In genomic region chr11:119087747-119088241, GRCh38 we compare ENCODE assay signal across 1 cellular context.
TF ChIP-seq lines count a peak whose summit lies in the region.

No MANE protein-coding gene starts in this region.

TF ChIP-seq in K562, 482 proteins besides CTCF, POLR2A, EP300 and RAD21 (continued from another document and continues in another):
- TF ChIP-seq CHD7 (IDR thresholded peaks at IDR 0.05; ENCODE audit: low read depth, low read length) (no peak), SNRNP70 (optimal IDR thresholded peaks at IDR 0.05; ENCODE audit: low read depth, low read length) (no peak), HMG20B (CRISPR knock-in tag; IDR thresholded peaks at IDR 0.05) (no peak), ESRRA (IDR thresholded peaks at IDR 0.05; ENCODE audit: borderline replicate concordance, low read depth) (peak; percentile 78; the same call in 1 of the 2 replicates), MAFF (IDR thresholded peaks at IDR 0.05; ENCODE audit: low read length) (peak; percentile 86), PRMT5 (CRISPR knock-in tag; IDR thresholded peaks at IDR 0.05) (no peak), ZNF24 (IDR thresholded peaks at IDR 0.05) (peak; percentile 67; the same call in 1 of the 2 replicates), ERF (CRISPR knock-in tag; IDR thresholded peaks at IDR 0.05) (0 out of 2 replicates have a peak, but pooled peaks have one; percentile 74), GTF3C2 (IDR thresholded peaks at IDR 0.05; ENCODE audit: borderline replicate concordance, extremely low read depth, insufficient read length) (no peak), BDP1 (IDR thresholded peaks at IDR 0.05; ENCODE audit: insufficient read depth, insufficient read length) (no peak), IFI16 (CRISPR knock-in tag; IDR thresholded peaks at IDR 0.05) (no peak), KDM5B (IDR thresholded peaks at IDR 0.05; ENCODE audit: insufficient replicate concordance, low read depth, low read length) (peak; percentile 80), NCOA6 (IDR thresholded peaks at IDR 0.05) (no peak), TAF15 (IDR thresholded peaks at IDR 0.05; ENCODE audit: low read depth, low read length) (no peak), KDM4B (IDR thresholded peaks at IDR 0.05; ENCODE audit: borderline replicate concordance in 2 of 2, low read depth in 1 of 2) (0 out of 4 replicates have a peak, but pooled peaks of 1 of the 2 experiments have one; percentile 50), ZBED1 (IDR thresholded peaks at IDR 0.05) (peak; percentile 95), ADNP (tag; IDR thresholded peaks at IDR 0.05) (no peak), SOX6 (IDR thresholded peaks at IDR 0.05) (peak; percentile 94), RFX5 (IDR thresholded peaks at IDR 0.05; ENCODE audit: low read depth, low read length) (no peak), TSC22D4 (tag; IDR thresholded peaks at IDR 0.05) (no peak), ETV6 (IDR thresholded peaks at IDR 0.05; ENCODE audit: borderline replicate concordance in 1 of 2, low read depth in 2 of 2, low read length in 1 of 2) (no peak; a peak in 1 of 4 replicates), ETV6 (CRISPR knock-in tag; IDR thresholded peaks at IDR 0.05; ENCODE audit: borderline replicate concordance) (no peak), SMAD4 (CRISPR knock-in tag; conservative IDR thresholded peaks at IDR 0.05) (peak; percentile 98), ZNF23 (CRISPR knock-in tag; IDR thresholded peaks at IDR 0.05) (no peak), DIDO1 (tag; IDR thresholded peaks at IDR 0.05; ENCODE audit: low read depth) (no peak), ZNF395 (CRISPR knock-in tag; IDR thresholded peaks at IDR 0.05) (peak; percentile 97), CTCFL (IDR thresholded peaks at IDR 0.05; ENCODE audit: borderline replicate concordance, insufficient read depth, low read depth, low read length, poor library complexity, severe bottlenecking) (no peak)
- TF ChIP-seq, protein P1, sequence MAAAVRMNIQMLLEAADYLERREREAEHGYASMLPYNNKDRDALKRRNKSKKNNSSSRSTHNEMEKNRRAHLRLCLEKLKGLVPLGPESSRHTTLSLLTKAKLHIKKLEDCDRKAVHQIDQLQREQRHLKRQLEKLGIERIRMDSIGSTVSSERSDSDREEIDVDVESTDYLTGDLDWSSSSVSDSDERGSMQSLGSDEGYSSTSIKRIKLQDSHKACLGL (CRISPR knock-in tag; IDR thresholded peaks at IDR 0.05; ENCODE audit: borderline replicate concordance, poor library complexity, severe bottlenecking) = no peak
- TF ChIP-seq, protein P2, sequence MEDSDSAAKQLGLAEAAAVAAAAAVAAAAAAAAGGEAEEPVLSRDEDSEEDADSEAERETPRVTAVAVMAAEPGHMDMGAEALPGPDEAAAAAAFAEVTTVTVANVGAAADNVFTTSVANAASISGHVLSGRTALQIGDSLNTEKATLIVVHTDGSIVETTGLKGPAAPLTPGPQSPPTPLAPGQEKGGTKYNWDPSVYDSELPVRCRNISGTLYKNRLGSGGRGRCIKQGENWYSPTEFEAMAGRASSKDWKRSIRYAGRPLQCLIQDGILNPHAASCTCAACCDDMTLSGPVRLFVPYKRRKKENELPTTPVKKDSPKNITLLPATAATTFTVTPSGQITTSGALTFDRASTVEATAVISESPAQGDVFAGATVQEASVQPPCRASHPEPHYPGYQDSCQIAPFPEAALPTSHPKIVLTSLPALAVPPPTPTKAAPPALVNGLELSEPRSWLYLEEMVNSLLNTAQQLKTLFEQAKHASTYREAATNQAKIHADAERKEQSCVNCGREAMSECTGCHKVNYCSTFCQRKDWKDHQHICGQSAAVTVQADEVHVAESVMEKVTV (CRISPR knock-in tag; IDR thresholded peaks at IDR 0.05) = no peak
- TF ChIP-seq, protein P3, sequence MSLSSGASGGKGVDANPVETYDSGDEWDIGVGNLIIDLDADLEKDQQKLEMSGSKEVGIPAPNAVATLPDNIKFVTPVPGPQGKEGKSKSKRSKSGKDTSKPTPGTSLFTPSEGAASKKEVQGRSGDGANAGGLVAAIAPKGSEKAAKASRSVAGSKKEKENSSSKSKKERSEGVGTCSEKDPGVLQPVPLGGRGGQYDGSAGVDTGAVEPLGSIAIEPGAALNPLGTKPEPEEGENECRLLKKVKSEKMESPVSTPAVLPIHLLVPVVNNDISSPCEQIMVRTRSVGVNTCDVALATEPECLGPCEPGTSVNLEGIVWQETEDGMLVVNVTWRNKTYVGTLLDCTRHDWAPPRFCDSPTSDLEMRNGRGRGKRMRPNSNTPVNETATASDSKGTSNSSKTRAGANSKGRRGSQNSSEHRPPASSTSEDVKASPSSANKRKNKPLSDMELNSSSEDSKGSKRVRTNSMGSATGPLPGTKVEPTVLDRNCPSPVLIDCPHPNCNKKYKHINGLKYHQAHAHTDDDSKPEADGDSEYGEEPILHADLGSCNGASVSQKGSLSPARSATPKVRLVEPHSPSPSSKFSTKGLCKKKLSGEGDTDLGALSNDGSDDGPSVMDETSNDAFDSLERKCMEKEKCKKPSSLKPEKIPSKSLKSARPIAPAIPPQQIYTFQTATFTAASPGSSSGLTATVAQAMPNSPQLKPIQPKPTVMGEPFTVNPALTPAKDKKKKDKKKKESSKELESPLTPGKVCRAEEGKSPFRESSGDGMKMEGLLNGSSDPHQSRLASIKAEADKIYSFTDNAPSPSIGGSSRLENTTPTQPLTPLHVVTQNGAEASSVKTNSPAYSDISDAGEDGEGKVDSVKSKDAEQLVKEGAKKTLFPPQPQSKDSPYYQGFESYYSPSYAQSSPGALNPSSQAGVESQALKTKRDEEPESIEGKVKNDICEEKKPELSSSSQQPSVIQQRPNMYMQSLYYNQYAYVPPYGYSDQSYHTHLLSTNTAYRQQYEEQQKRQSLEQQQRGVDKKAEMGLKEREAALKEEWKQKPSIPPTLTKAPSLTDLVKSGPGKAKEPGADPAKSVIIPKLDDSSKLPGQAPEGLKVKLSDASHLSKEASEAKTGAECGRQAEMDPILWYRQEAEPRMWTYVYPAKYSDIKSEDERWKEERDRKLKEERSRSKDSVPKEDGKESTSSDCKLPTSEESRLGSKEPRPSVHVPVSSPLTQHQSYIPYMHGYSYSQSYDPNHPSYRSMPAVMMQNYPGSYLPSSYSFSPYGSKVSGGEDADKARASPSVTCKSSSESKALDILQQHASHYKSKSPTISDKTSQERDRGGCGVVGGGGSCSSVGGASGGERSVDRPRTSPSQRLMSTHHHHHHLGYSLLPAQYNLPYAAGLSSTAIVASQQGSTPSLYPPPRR (CRISPR knock-in tag; IDR thresholded peaks at IDR 0.05; ENCODE audit: borderline replicate concordance) = peak; percentile 58; the same call in 1 of the 2 replicates
